ENCODE assay signal across 8 cellular contexts in genomic region chr9:123637940-123638634, GRCh38.
DNase-seq lines count a peak whose midpoint lies in the region; ATAC-seq, FAIRE-seq and TF ChIP-seq lines count a peak whose summit lies in the region.

No MANE protein-coding gene starts in this region.

- peaks cover 10% of the 10 kb centered on the region for H3K36me3 Mint-ChIP-seq in T-cell

- H3K9me3 ChIP-seq in kidney (ENCODE audit: control insufficient read depth in 1 of 2, low read length in 2 of 2) = no peaks in the 10 kb centered on the region
- H3K9me3 ChIP-seq in smooth muscle cell (replicated peaks; ENCODE audit: low read depth) = no peaks in the 10 kb centered on the region

- peak overlapping the region; percentile 67 to 85 (median 78) for H3K4me3 Mint-ChIP-seq in T-cell

- H4K20me1 ChIP-seq in smooth muscle cell (ENCODE audit: low read depth) = no peaks in the 10 kb centered on the region

- H3K4me2 ChIP-seq in smooth muscle cell = no peak overlapping the region

- H3K27ac Mint-ChIP-seq in T-cell = peak overlapping the region; percentile 75 to 88

- no peaks in the 10 kb centered on the region for H3K36me3 ChIP-seq in kidney (ENCODE audit: control insufficient read depth in 1 of 2, insufficient read depth in 2 of 2, low read length in 2 of 2)
- H3K36me3 ChIP-seq in smooth muscle cell (ENCODE audit: low read depth) = no peaks in the 10 kb centered on the region

- no peaks in the 10 kb centered on the region for H3F3A ChIP-seq in smooth muscle cell (ENCODE audit: low read depth)

- H3K4me1 Mint-ChIP-seq in T-cell = peaks cover 37 to 52% (median 50%) of the 10 kb centered on the region in 3 donors

- no peak for FAIRE-seq in kidney (lab: Jason Lieb, UNC)

- H2AFZ ChIP-seq in smooth muscle cell (ENCODE audit: low read depth) = no peak overlapping the region

- intact Hi-C loops in kidney (cut with DNase I) = no loop called here

- POLR2A ChIA-PET in T-cell (lab: Charles Lee) = interaction anchor here in 1 of 2 donors (0.6 kb wide), 1 partner anchor 281 kb away, joined by 3 read pairs; no protein-coding TSS in a partner anchor

- TF ChIP-seq CTCF in AG10803 (conservative IDR thresholded peaks at IDR 0.05; ENCODE audit: low read length) (no peak), kidney (IDR thresholded peaks at IDR 0.05; ENCODE audit: borderline replicate concordance, extremely low read depth, insufficient read depth) (no peak), smooth muscle cell (IDR thresholded peaks at IDR 0.05; ENCODE audit: borderline replicate concordance, insufficient read depth, poor library complexity, severe bottlenecking) (no peak)

- H3K4me3 ChIP-seq in AG10803 (ENCODE audit: low read length) (peak overlapping the region; percentile 14; the same call in 1 of the 2 replicates), kidney (ENCODE audit: low read length in 2 of 2) (peak overlapping the region; percentile 36 to 53), smooth muscle cell (no peak overlapping the region)

- H3K27me3 Mint-ChIP-seq in T-cell = no peaks in the 10 kb centered on the region

- CTCF ChIA-PET in T-cell (lab: Charles Lee) = interaction anchor here in 1 of 2 donors (0.6 to 0.9 kb wide), 3 partner anchors 9 to 24 kb away, joined by 3 read pairs; no protein-coding TSS in a partner anchor

- no peaks in the 10 kb centered on the region for H3K27me3 ChIP-seq in smooth muscle cell (ENCODE audit: low read depth)

- H3K27ac ChIP-seq in kidney (ENCODE audit: low read depth in 2 of 2, low read length in 2 of 2) (no peak overlapping the region), smooth muscle cell (ENCODE audit: low read depth) (no peak overlapping the region)

- WGBS in smooth muscle cell (ENCODE audit: low lambda C conversion rate) = 78% methylated on average over 10 of the region's 10 CpGs

- no peaks in the 10 kb centered on the region for H3K79me2 ChIP-seq in smooth muscle cell (ENCODE audit: low read depth)

- peak; percentile 25 for DNase-seq in AG10803 (ENCODE audit: low read depth)
- DNase-seq in H4 (ENCODE audit: low spot score) = peak; percentile 51
- peak in 17 of 34 experiments; percentile 1 to 35 (median 5) for DNase-seq in T-cell
- no peak for DNase-seq in kidney
- DNase-seq in hepatic stellate cell (ENCODE audit: low spot score) = no peak
- DNase-seq in smooth muscle cell (lab: John Stamatoyannopoulos, UW; ENCODE audit: unreplicated experiment) = no peak
- no peak for DNase-seq in GM19240 (ENCODE audit: insufficient read length, low spot score)

- ATAC-seq in T-cell (replicated peaks in 1 of 4) = peak; percentile 71 to 89 (median 78)
- no peak for ATAC-seq in HG03025 (IDR thresholded peaks at IDR 0.05; ENCODE audit: low FRiP score, unreplicated experiment)

- H3K4me1 ChIP-seq in kidney (ENCODE audit: control insufficient read depth in 1 of 2, insufficient read depth in 1 of 2, low read depth in 1 of 2, low read length in 2 of 2) (peaks cover 6 to 7% of the 10 kb centered on the region in 2 donors), smooth muscle cell (ENCODE audit: low read depth) (no peaks in the 10 kb centered on the region)

- peak overlapping the region in 1 of 2 donors; percentile 63 for H3K9ac ChIP-seq in kidney (ENCODE audit: low read length in 2 of 2)
- H3K9ac ChIP-seq in smooth muscle cell (ENCODE audit: low read depth) = no peak overlapping the region

- no peaks in the 10 kb centered on the region for H3K9me3 Mint-ChIP-seq in T-cell

Comparison
In these comparisons a context has a peak if more than half of its experiments do, and no peak if none do; other contexts are left out.
1. DNase-seq: peak in AG10803 (single experiment) and H4 (single experiment); none in kidney (single experiment), hepatic stellate cell (single experiment), smooth muscle cell (single experiment) and GM19240 (single experiment).